In the genomic region with DNA sequence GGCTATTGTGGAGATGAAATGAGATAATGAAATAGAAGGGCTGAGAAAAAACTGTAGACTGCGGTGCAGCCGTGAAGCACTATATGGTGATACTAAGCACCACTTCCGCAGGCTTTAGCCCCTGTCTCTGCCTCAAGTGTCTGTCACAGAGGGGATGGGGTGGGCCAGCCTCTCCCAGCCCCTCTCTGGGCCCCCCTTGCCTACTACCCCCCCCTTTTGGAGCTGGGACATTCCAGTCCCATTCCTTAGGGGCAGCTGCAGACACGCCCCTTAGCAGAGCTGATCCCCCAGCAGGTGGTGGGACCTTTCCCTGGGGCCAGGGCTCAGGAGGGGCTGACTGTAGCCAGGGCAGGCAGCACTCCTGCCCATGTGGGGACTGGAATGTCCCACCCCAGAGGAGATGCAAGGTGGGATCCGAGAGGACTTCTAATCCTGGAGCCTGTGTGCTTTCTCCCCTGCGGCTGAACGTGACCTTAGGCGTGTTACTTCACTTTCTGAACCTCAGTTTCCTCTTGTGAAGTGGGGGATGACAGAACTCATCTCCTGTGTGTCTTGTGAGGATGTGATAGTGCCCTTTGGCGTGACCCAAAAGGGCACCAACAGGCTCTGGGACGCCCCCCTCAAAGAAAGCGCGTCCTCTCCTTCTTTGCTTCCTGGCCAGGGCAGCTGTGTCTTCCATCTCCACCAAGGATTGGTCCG, we compare ENCODE assay signal across 1 cellular context.
TF ChIP-seq lines count a peak whose summit lies in the region.

No MANE protein-coding gene starts in this region.

TF ChIP-seq in WTC11, 78 proteins besides CTCF, POLR2A, EP300 and RAD21 (continued from another document):
- TF ChIP-seq, protein P1, sequence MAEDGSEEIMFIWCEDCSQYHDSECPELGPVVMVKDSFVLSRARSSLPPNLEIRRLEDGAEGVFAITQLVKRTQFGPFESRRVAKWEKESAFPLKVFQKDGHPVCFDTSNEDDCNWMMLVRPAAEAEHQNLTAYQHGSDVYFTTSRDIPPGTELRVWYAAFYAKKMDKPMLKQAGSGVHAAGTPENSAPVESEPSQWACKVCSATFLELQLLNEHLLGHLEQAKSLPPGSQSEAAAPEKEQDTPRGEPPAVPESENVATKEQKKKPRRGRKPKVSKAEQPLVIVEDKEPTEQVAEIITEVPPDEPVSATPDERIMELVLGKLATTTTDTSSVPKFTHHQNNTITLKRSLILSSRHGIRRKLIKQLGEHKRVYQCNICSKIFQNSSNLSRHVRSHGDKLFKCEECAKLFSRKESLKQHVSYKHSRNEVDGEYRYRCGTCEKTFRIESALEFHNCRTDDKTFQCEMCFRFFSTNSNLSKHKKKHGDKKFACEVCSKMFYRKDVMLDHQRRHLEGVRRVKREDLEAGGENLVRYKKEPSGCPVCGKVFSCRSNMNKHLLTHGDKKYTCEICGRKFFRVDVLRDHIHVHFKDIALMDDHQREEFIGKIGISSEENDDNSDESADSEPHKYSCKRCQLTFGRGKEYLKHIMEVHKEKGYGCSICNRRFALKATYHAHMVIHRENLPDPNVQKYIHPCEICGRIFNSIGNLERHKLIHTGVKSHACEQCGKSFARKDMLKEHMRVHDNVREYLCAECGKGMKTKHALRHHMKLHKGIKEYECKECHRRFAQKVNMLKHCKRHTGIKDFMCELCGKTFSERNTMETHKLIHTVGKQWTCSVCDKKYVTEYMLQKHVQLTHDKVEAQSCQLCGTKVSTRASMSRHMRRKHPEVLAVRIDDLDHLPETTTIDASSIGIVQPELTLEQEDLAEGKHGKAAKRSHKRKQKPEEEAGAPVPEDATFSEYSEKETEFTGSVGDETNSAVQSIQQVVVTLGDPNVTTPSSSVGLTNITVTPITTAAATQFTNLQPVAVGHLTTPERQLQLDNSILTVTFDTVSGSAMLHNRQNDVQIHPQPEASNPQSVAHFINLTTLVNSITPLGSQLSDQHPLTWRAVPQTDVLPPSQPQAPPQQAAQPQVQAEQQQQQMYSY (CRISPR knock-in tag; IDR thresholded peaks at IDR 0.05) = peak; percentile 94
- peak; percentile 85 for TF ChIP-seq ZNF121 (CRISPR knock-in tag; IDR thresholded peaks at IDR 0.05)
- no peak for TF ChIP-seq ZNF138 (CRISPR knock-in tag; conservative IDR thresholded peaks at IDR 0.05)
- TF ChIP-seq PRRX2 (CRISPR knock-in tag; IDR thresholded peaks at IDR 0.05) = no peak
- no peak for TF ChIP-seq GTF2I (CRISPR knock-in tag; conservative IDR thresholded peaks at IDR 0.05)
- TF ChIP-seq TEAD1 (CRISPR knock-in tag; IDR thresholded peaks at IDR 0.05) = peak; percentile 64; the same call in 1 of the 2 replicates
- TF ChIP-seq, protein P2, sequence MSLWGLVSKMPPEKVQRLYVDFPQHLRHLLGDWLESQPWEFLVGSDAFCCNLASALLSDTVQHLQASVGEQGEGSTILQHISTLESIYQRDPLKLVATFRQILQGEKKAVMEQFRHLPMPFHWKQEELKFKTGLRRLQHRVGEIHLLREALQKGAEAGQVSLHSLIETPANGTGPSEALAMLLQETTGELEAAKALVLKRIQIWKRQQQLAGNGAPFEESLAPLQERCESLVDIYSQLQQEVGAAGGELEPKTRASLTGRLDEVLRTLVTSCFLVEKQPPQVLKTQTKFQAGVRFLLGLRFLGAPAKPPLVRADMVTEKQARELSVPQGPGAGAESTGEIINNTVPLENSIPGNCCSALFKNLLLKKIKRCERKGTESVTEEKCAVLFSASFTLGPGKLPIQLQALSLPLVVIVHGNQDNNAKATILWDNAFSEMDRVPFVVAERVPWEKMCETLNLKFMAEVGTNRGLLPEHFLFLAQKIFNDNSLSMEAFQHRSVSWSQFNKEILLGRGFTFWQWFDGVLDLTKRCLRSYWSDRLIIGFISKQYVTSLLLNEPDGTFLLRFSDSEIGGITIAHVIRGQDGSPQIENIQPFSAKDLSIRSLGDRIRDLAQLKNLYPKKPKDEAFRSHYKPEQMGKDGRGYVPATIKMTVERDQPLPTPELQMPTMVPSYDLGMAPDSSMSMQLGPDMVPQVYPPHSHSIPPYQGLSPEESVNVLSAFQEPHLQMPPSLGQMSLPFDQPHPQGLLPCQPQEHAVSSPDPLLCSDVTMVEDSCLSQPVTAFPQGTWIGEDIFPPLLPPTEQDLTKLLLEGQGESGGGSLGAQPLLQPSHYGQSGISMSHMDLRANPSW (CRISPR knock-in tag; conservative IDR thresholded peaks at IDR 0.05; ENCODE audit: low read depth) = no peak
- TF ChIP-seq, protein P3, sequence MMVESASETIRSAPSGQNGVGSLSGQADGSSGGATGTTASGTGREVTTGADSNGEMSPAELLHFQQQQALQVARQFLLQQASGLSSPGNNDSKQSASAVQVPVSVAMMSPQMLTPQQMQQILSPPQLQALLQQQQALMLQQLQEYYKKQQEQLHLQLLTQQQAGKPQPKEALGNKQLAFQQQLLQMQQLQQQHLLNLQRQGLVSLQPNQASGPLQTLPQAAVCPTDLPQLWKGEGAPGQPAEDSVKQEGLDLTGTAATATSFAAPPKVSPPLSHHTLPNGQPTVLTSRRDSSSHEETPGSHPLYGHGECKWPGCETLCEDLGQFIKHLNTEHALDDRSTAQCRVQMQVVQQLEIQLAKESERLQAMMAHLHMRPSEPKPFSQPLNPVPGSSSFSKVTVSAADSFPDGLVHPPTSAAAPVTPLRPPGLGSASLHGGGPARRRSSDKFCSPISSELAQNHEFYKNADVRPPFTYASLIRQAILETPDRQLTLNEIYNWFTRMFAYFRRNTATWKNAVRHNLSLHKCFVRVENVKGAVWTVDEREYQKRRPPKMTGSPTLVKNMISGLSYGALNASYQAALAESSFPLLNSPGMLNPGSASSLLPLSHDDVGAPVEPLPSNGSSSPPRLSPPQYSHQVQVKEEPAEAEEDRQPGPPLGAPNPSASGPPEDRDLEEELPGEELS (CRISPR knock-in tag; IDR thresholded peaks at IDR 0.05) = peak; percentile 60; the same call in 1 of the 2 replicates
- TF ChIP-seq, protein P4, sequence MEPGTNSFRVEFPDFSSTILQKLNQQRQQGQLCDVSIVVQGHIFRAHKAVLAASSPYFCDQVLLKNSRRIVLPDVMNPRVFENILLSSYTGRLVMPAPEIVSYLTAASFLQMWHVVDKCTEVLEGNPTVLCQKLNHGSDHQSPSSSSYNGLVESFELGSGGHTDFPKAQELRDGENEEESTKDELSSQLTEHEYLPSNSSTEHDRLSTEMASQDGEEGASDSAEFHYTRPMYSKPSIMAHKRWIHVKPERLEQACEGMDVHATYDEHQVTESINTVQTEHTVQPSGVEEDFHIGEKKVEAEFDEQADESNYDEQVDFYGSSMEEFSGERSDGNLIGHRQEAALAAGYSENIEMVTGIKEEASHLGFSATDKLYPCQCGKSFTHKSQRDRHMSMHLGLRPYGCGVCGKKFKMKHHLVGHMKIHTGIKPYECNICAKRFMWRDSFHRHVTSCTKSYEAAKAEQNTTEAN (CRISPR knock-in tag; IDR thresholded peaks at IDR 0.05) = 0 out of 2 replicates have a peak, but pooled peaks have one; percentile 32
- peak; percentile 54; the same call in 1 of the 2 replicates for TF ChIP-seq SP1 (CRISPR knock-in tag; conservative IDR thresholded peaks at IDR 0.05)
